1 cellular context compared by ENCODE assay signal in the genomic region with DNA sequence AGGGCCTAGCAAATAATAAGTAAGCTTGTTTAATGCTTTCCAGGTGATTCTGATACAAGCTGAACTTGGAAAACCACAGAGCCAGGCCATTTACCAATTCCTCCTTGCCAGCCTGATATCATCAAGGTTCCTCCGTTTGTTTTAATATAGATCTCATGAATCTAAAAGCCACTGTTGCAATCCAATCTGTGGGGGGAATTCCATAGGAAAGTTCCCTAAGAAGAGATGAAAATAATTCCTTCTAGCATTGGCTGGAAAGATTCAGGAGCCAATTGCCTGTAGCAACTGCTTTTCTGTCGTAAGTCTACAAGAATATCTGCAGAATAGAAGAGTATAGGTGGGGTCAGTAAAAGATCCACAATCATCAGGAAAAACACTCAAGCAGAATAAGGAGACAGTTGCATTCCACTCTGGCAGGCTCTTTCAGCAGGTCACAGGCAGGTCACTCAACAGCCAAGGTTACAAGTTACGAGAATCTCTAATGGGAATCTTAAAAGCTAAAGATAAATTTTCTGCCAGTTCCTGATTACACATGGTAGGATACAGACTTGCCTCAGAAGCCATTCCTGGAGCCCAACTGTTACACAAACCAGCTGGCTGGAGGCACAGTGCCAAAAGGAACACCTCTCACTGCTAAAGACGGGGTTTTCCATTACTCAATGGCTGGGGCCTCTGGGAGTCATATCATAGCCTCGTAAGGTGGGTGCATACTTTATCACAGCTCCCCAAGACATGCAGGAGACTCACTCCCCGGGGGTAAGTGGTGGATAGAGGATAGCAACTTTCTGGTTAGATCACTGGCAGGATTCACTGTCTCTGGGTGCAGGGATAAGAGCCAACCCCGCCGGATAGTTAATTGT.
TF ChIP-seq lines count a peak whose summit lies in the region.

No MANE protein-coding gene starts in this region.

TF ChIP-seq in K562, 482 proteins besides CTCF, POLR2A, EP300 and RAD21 (continued from another document and continues in another):
- TF ChIP-seq, protein P1, sequence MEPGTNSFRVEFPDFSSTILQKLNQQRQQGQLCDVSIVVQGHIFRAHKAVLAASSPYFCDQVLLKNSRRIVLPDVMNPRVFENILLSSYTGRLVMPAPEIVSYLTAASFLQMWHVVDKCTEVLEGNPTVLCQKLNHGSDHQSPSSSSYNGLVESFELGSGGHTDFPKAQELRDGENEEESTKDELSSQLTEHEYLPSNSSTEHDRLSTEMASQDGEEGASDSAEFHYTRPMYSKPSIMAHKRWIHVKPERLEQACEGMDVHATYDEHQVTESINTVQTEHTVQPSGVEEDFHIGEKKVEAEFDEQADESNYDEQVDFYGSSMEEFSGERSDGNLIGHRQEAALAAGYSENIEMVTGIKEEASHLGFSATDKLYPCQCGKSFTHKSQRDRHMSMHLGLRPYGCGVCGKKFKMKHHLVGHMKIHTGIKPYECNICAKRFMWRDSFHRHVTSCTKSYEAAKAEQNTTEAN (CRISPR knock-in tag; IDR thresholded peaks at IDR 0.05) = no peak
- TF ChIP-seq TAF1 (IDR thresholded peaks at IDR 0.05; ENCODE audit: control insufficient read depth, extremely low read depth, insufficient read depth, low read length, severe bottlenecking) (no peak), ZNF316 (IDR thresholded peaks at IDR 0.05) (no peak), DACH1 (IDR thresholded peaks at IDR 0.05; ENCODE audit: partially characterized antibody) (peak; percentile 85), PML (IDR thresholded peaks at IDR 0.05; ENCODE audit: low read length) (peak; percentile 44), MAFG (tag; conservative IDR thresholded peaks at IDR 0.05) (no peak), NCOA2 (IDR thresholded peaks at IDR 0.05; ENCODE audit: partially characterized antibody in 2 of 2) (no peak), ZNF584 (CRISPR knock-in tag; IDR thresholded peaks at IDR 0.05; ENCODE audit: low read depth) (no peak), HOXB6 (CRISPR knock-in tag; IDR thresholded peaks at IDR 0.05; ENCODE audit: borderline replicate concordance) (no peak), HCFC1 (IDR thresholded peaks at IDR 0.05; ENCODE audit: low read depth, low read length) (no peak), RHOXF2B (CRISPR knock-in tag; conservative IDR thresholded peaks at IDR 0.05) (no peak), MYNN (IDR thresholded peaks at IDR 0.05) (peak; percentile 13; the same call in 1 of the 2 replicates), MYNN (CRISPR knock-in tag; IDR thresholded peaks at IDR 0.05) (no peak), WHSC1 (IDR thresholded peaks at IDR 0.05; ENCODE audit: low read length) (no peak), ZNF217 (CRISPR knock-in tag; IDR thresholded peaks at IDR 0.05) (no peak), ZEB2 (IDR thresholded peaks at IDR 0.05) (no peak; the same call in 1 of the 2 replicates), ZNF668 (CRISPR knock-in tag; IDR thresholded peaks at IDR 0.05) (no peak), GTF2A2 (tag; IDR thresholded peaks at IDR 0.05) (no peak), ZNF165 (CRISPR knock-in tag; IDR thresholded peaks at IDR 0.05; ENCODE audit: borderline replicate concordance) (no peak), TOE1 (IDR thresholded peaks at IDR 0.05; ENCODE audit: borderline replicate concordance) (no peak), TOE1 (CRISPR knock-in tag; IDR thresholded peaks at IDR 0.05; ENCODE audit: borderline replicate concordance, low read depth) (no peak), CBX3 (IDR thresholded peaks at IDR 0.05; ENCODE audit: borderline replicate concordance in 1 of 2, low read length in 2 of 2) (peak in 1 of 2 experiments; percentile 48; a peak in 1 of 3 replicates), SMARCE1 (IDR thresholded peaks at IDR 0.05) (peak; percentile 57; the same call in 1 of the 2 replicates), XRCC5 (IDR thresholded peaks at IDR 0.05; ENCODE audit: low read depth, low read length) (0 out of 2 replicates have a peak, but pooled peaks have one; percentile 35), MAFK (IDR thresholded peaks at IDR 0.05; ENCODE audit: low read length) (no peak), ADNP (tag; IDR thresholded peaks at IDR 0.05) (no peak), GABPB2 (CRISPR knock-in tag; conservative IDR thresholded peaks at IDR 0.05) (no peak), SP1 (CRISPR knock-in tag; IDR thresholded peaks at IDR 0.05) (no peak), ZNF77 (CRISPR knock-in tag; IDR thresholded peaks at IDR 0.05) (no peak), ZFX (CRISPR knock-in tag; IDR thresholded peaks at IDR 0.05) (no peak), FOXJ2 (tag; IDR thresholded peaks at IDR 0.05) (no peak), XRCC3 (IDR thresholded peaks at IDR 0.05) (no peak), TRIM24 (IDR thresholded peaks at IDR 0.05) (peak; percentile 53 to 77; a peak in 2 of 4 replicates), TRIM28 (IDR thresholded peaks at IDR 0.05) (0 out of 2 replicates have a peak, but pooled peaks have one; percentile 51), PHF8 (IDR thresholded peaks at IDR 0.05; ENCODE audit: borderline replicate concordance, low read length) (no peak), NUFIP1 (IDR thresholded peaks at IDR 0.05; ENCODE audit: partially characterized antibody) (no peak), PCBP2 (IDR thresholded peaks at IDR 0.05; ENCODE audit: low read depth, low read length, poor library complexity, severe bottlenecking) (no peak), GATAD2B (IDR thresholded peaks at IDR 0.05; ENCODE audit: borderline replicate concordance) (no peak), CEBPG (CRISPR knock-in tag; IDR thresholded peaks at IDR 0.05) (no peak), CEBPG (tag; conservative IDR thresholded peaks at IDR 0.05 in 1 of 2, IDR thresholded peaks at IDR 0.05 in 1 of 2) (peak in 1 of 2 experiments; percentile 46; a peak in 1 of 4 replicates), ZNF324 (CRISPR knock-in tag; IDR thresholded peaks at IDR 0.05) (no peak), CCAR2 (IDR thresholded peaks at IDR 0.05; ENCODE audit: low read depth, low read length) (no peak)
- TF ChIP-seq, protein P2, sequence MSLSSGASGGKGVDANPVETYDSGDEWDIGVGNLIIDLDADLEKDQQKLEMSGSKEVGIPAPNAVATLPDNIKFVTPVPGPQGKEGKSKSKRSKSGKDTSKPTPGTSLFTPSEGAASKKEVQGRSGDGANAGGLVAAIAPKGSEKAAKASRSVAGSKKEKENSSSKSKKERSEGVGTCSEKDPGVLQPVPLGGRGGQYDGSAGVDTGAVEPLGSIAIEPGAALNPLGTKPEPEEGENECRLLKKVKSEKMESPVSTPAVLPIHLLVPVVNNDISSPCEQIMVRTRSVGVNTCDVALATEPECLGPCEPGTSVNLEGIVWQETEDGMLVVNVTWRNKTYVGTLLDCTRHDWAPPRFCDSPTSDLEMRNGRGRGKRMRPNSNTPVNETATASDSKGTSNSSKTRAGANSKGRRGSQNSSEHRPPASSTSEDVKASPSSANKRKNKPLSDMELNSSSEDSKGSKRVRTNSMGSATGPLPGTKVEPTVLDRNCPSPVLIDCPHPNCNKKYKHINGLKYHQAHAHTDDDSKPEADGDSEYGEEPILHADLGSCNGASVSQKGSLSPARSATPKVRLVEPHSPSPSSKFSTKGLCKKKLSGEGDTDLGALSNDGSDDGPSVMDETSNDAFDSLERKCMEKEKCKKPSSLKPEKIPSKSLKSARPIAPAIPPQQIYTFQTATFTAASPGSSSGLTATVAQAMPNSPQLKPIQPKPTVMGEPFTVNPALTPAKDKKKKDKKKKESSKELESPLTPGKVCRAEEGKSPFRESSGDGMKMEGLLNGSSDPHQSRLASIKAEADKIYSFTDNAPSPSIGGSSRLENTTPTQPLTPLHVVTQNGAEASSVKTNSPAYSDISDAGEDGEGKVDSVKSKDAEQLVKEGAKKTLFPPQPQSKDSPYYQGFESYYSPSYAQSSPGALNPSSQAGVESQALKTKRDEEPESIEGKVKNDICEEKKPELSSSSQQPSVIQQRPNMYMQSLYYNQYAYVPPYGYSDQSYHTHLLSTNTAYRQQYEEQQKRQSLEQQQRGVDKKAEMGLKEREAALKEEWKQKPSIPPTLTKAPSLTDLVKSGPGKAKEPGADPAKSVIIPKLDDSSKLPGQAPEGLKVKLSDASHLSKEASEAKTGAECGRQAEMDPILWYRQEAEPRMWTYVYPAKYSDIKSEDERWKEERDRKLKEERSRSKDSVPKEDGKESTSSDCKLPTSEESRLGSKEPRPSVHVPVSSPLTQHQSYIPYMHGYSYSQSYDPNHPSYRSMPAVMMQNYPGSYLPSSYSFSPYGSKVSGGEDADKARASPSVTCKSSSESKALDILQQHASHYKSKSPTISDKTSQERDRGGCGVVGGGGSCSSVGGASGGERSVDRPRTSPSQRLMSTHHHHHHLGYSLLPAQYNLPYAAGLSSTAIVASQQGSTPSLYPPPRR (CRISPR knock-in tag; IDR thresholded peaks at IDR 0.05; ENCODE audit: borderline replicate concordance) = no peak
- TF ChIP-seq, protein P3, sequence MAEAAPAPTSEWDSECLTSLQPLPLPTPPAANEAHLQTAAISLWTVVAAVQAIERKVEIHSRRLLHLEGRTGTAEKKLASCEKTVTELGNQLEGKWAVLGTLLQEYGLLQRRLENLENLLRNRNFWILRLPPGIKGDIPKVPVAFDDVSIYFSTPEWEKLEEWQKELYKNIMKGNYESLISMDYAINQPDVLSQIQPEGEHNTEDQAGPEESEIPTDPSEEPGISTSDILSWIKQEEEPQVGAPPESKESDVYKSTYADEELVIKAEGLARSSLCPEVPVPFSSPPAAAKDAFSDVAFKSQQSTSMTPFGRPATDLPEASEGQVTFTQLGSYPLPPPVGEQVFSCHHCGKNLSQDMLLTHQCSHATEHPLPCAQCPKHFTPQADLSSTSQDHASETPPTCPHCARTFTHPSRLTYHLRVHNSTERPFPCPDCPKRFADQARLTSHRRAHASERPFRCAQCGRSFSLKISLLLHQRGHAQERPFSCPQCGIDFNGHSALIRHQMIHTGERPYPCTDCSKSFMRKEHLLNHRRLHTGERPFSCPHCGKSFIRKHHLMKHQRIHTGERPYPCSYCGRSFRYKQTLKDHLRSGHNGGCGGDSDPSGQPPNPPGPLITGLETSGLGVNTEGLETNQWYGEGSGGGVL (CRISPR knock-in tag; IDR thresholded peaks at IDR 0.05) = no peak
- TF ChIP-seq, protein P4, sequence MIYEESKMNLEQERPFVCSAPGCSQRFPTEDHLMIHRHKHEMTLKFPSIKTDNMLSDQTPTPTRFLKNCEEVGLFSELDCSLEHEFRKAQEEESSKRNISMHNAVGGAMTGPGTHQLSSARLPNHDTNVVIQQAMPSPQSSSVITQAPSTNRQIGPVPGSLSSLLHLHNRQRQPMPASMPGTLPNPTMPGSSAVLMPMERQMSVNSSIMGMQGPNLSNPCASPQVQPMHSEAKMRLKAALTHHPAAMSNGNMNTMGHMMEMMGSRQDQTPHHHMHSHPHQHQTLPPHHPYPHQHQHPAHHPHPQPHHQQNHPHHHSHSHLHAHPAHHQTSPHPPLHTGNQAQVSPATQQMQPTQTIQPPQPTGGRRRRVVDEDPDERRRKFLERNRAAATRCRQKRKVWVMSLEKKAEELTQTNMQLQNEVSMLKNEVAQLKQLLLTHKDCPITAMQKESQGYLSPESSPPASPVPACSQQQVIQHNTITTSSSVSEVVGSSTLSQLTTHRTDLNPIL (CRISPR knock-in tag; IDR thresholded peaks at IDR 0.05) = no peak
- TF ChIP-seq, protein P5, sequence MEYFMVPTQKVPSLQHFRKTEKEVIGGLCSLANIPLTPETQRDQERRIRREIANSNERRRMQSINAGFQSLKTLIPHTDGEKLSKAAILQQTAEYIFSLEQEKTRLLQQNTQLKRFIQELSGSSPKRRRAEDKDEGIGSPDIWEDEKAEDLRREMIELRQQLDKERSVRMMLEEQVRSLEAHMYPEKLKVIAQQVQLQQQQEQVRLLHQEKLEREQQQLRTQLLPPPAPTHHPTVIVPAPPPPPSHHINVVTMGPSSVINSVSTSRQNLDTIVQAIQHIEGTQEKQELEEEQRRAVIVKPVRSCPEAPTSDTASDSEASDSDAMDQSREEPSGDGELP (CRISPR knock-in tag; IDR thresholded peaks at IDR 0.05; ENCODE audit: borderline replicate concordance) = peak; percentile 92
- TF ChIP-seq, protein P6, sequence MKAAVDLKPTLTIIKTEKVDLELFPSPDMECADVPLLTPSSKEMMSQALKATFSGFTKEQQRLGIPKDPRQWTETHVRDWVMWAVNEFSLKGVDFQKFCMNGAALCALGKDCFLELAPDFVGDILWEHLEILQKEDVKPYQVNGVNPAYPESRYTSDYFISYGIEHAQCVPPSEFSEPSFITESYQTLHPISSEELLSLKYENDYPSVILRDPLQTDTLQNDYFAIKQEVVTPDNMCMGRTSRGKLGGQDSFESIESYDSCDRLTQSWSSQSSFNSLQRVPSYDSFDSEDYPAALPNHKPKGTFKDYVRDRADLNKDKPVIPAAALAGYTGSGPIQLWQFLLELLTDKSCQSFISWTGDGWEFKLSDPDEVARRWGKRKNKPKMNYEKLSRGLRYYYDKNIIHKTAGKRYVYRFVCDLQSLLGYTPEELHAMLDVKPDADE (conservative IDR thresholded peaks at IDR 0.05; ENCODE audit: control insufficient read depth, low read depth, low read length) = no peak
- TF ChIP-seq, protein P7, sequence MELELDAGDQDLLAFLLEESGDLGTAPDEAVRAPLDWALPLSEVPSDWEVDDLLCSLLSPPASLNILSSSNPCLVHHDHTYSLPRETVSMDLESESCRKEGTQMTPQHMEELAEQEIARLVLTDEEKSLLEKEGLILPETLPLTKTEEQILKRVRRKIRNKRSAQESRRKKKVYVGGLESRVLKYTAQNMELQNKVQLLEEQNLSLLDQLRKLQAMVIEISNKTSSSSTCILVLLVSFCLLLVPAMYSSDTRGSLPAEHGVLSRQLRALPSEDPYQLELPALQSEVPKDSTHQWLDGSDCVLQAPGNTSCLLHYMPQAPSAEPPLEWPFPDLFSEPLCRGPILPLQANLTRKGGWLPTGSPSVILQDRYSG (tag; conservative IDR thresholded peaks at IDR 0.05; ENCODE audit: low read depth) = no peak
- TF ChIP-seq, protein P8, sequence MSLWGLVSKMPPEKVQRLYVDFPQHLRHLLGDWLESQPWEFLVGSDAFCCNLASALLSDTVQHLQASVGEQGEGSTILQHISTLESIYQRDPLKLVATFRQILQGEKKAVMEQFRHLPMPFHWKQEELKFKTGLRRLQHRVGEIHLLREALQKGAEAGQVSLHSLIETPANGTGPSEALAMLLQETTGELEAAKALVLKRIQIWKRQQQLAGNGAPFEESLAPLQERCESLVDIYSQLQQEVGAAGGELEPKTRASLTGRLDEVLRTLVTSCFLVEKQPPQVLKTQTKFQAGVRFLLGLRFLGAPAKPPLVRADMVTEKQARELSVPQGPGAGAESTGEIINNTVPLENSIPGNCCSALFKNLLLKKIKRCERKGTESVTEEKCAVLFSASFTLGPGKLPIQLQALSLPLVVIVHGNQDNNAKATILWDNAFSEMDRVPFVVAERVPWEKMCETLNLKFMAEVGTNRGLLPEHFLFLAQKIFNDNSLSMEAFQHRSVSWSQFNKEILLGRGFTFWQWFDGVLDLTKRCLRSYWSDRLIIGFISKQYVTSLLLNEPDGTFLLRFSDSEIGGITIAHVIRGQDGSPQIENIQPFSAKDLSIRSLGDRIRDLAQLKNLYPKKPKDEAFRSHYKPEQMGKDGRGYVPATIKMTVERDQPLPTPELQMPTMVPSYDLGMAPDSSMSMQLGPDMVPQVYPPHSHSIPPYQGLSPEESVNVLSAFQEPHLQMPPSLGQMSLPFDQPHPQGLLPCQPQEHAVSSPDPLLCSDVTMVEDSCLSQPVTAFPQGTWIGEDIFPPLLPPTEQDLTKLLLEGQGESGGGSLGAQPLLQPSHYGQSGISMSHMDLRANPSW (CRISPR knock-in tag; IDR thresholded peaks at IDR 0.05) = no peak
